8 cellular contexts compared by ENCODE assay signal in genomic region chr1:151009206-151009587, GRCh38. TPM values are rescaled to one million over a fixed set of nuclear protein-coding genes. Genes with fewer than 3 reads are reported as not detected.
A peak's percentile ranks its signal among the peaks of the same experiment; 100 is the strongest.
DNase-seq lines count a peak whose midpoint lies in the region; TF ChIP-seq lines count a peak whose summit lies in the region.

No MANE protein-coding gene starts in this region.

- peaks cover 56% of the 10 kb centered on the region for H3K4me1 Mint-ChIP-seq in T-helper 2 cell treated with Interferon-gamma antibody and Interleukin-4, amounts not matched to agents 5 μg/mL and 100 μg/mL, for 36 hours (ENCODE audit: low read depth)
- H3K4me1 Mint-ChIP-seq in activated T-helper 2 cell treated with anti-CD3 and anti-CD28 coated beads, Interferon-gamma antibody, Interleukin-2, Interleukin-4, amounts not matched to agents 10 μg/mL and 5 μg/mL and 100 μg/mL, durations not matched to agents 14 hours and 24 hours and 36 hours (ENCODE audit: low read depth): peaks cover 44% of the 10 kb centered on the region

- H3K27me3 ChIP-seq in suprapubic skin: no peaks in the 10 kb centered on the region

- H3K36me3 ChIP-seq in suprapubic skin: no peaks in the 10 kb centered on the region

- H3K36me3 Mint-ChIP-seq in T-helper 2 cell treated with Interferon-gamma antibody and Interleukin-4, amounts not matched to agents 5 μg/mL and 100 μg/mL, for 36 hours (ENCODE audit: low read depth): peaks cover 3% of the 10 kb centered on the region
- peaks cover 7% of the 10 kb centered on the region for H3K36me3 Mint-ChIP-seq in activated T-helper 2 cell treated with anti-CD3 and anti-CD28 coated beads, Interferon-gamma antibody, Interleukin-2, Interleukin-4, amounts not matched to agents 10 μg/mL and 5 μg/mL and 100 μg/mL, durations not matched to agents 14 hours and 24 hours and 36 hours (ENCODE audit: low read depth)

- DNase-seq in T-helper 2 cell treated with Interferon-gamma antibody and Interleukin-4, amounts not matched to agents 5 μg/mL and 100 μg/mL, for 36 hours (ENCODE audit: low spot score): no peak
- DNase-seq in T-helper 2 cell (no peak), iPS-NIHi11 (ENCODE audit: low spot score) (peak; percentile 15), suprapubic skin (ENCODE audit: low spot score in 2 of 2) (no peak), NCI-H510A treated with DMSO at 0.1 percent for 48 hours (lab: John Stamatoyannopoulos, UW) (no peak), NK-92 (lab: John Stamatoyannopoulos, UW; ENCODE audit: unreplicated experiment) (no peak), SHP77 (lab: John Stamatoyannopoulos, UW) (no peak)
- no peak for DNase-seq in activated T-helper 2 cell treated with anti-CD3 and anti-CD28 coated beads, Interferon-gamma antibody, Interleukin-2, Interleukin-4, amounts not matched to agents 10 μg/mL and 5 μg/mL and 100 μg/mL, durations not matched to agents 14 hours and 24 hours and 36 hours (ENCODE audit: low spot score)

- H3K4me3 ChIP-seq in suprapubic skin: peak overlapping the region; percentile 56

- no peak for TF ChIP-seq EP300 in suprapubic skin (IDR thresholded peaks at IDR 0.05)

- no peaks in the 10 kb centered on the region for H3K9me3 ChIP-seq in suprapubic skin

- H3K4me3 Mint-ChIP-seq in T-helper 2 cell treated with Interferon-gamma antibody and Interleukin-4, amounts not matched to agents 5 μg/mL and 100 μg/mL, for 36 hours: peak overlapping the region; percentile 98
- peak overlapping the region; percentile 98 for H3K4me3 Mint-ChIP-seq in activated T-helper 2 cell treated with anti-CD3 and anti-CD28 coated beads, Interferon-gamma antibody, Interleukin-2, Interleukin-4, amounts not matched to agents 10 μg/mL and 5 μg/mL and 100 μg/mL, durations not matched to agents 14 hours and 24 hours and 36 hours (ENCODE audit: low read depth)

- peaks cover 47% of the 10 kb centered on the region for H3K4me1 ChIP-seq in suprapubic skin

- peak overlapping the region; percentile 92 for H3K27ac Mint-ChIP-seq in T-helper 2 cell treated with Interferon-gamma antibody and Interleukin-4, amounts not matched to agents 5 μg/mL and 100 μg/mL, for 36 hours
- peak overlapping the region; percentile 96 for H3K27ac Mint-ChIP-seq in activated T-helper 2 cell treated with anti-CD3 and anti-CD28 coated beads, Interferon-gamma antibody, Interleukin-2, Interleukin-4, amounts not matched to agents 10 μg/mL and 5 μg/mL and 100 μg/mL, durations not matched to agents 14 hours and 24 hours and 36 hours

- no peak for TF ChIP-seq POLR2A in suprapubic skin (IDR thresholded peaks at IDR 0.05)

- peak overlapping the region; percentile 91 for H3K27ac ChIP-seq in suprapubic skin

- 44% methylated on average over 3 of the region's 3 CpGs for WGBS in suprapubic skin

- no peak for TF ChIP-seq CTCF in suprapubic skin (IDR thresholded peaks at IDR 0.05)

- intact Hi-C loops in activated T-helper 2 cell treated with anti-CD3 and anti-CD28 coated beads, Interferon-gamma antibody, Interleukin-2, Interleukin-4, amounts not matched to agents 10 μg/mL and 5 μg/mL and 100 μg/mL, durations not matched to agents 14 hours and 24 hours and 36 hours (cut with micrococcal nuclease): loop anchor here (1.0 to 10.0 kb wide), 6 partner anchors 38 to 447 kb away; partner anchors contain the start of genes ARNT, C1orf56, CDC42SE1 and PSMD4

- H3K27me3 Mint-ChIP-seq in T-helper 2 cell treated with Interferon-gamma antibody and Interleukin-4, amounts not matched to agents 5 μg/mL and 100 μg/mL, for 36 hours (ENCODE audit: low read depth): no peaks in the 10 kb centered on the region
- H3K27me3 Mint-ChIP-seq in activated T-helper 2 cell treated with anti-CD3 and anti-CD28 coated beads, Interferon-gamma antibody, Interleukin-2, Interleukin-4, amounts not matched to agents 10 μg/mL and 5 μg/mL and 100 μg/mL, durations not matched to agents 14 hours and 24 hours and 36 hours (ENCODE audit: low read depth): no peaks in the 10 kb centered on the region

- H3K9me3 Mint-ChIP-seq in T-helper 2 cell treated with Interferon-gamma antibody and Interleukin-4, amounts not matched to agents 5 μg/mL and 100 μg/mL, for 36 hours: no peaks in the 10 kb centered on the region
- no peaks in the 10 kb centered on the region for H3K9me3 Mint-ChIP-seq in activated T-helper 2 cell treated with anti-CD3 and anti-CD28 coated beads, Interferon-gamma antibody, Interleukin-2, Interleukin-4, amounts not matched to agents 10 μg/mL and 5 μg/mL and 100 μg/mL, durations not matched to agents 14 hours and 24 hours and 36 hours

RNA-seq across cellular contexts. Expression of gene PRUNE1, which starts 0.9 kb away (rescaled TPM):
- total RNA-seq in activated T-helper 2 cell treated with anti-CD3 and anti-CD28 coated beads, Interferon-gamma antibody, Interleukin-2, Interleukin-4, amounts not matched to agents 10 μg/mL and 5 μg/mL and 100 μg/mL, durations not matched to agents 14 hours and 24 hours and 36 hours: 15.1 and 15.5 TPM in 2 replicates
- 10 to 100 TPM; 16.5 to 24.2 (median 20.4) TPM for total RNA-seq in suprapubic skin

RNA-seq across cellular contexts. Expression of gene MINDY1, which starts 2.5 kb away (rescaled TPM):
- total RNA-seq in activated T-helper 2 cell treated with anti-CD3 and anti-CD28 coated beads, Interferon-gamma antibody, Interleukin-2, Interleukin-4, amounts not matched to agents 10 μg/mL and 5 μg/mL and 100 μg/mL, durations not matched to agents 14 hours and 24 hours and 36 hours: 16.2 and 16.8 TPM in 2 replicates
- 10 to 100 TPM; 31.7 to 59.1 (median 35.8) TPM for total RNA-seq in suprapubic skin

RNA-seq across cellular contexts. Expression of gene ANXA9, which starts 27.1 kb away (rescaled TPM):
- 0.32 TPM in 1 of 2 replicates, not detected in the other for total RNA-seq in activated T-helper 2 cell treated with anti-CD3 and anti-CD28 coated beads, Interferon-gamma antibody, Interleukin-2, Interleukin-4, amounts not matched to agents 10 μg/mL and 5 μg/mL and 100 μg/mL, durations not matched to agents 14 hours and 24 hours and 36 hours
- total RNA-seq in suprapubic skin: 10 to 100 TPM; 17.6 to 67.5 (median 45.8) TPM

RNA-seq across cellular contexts. Expression of gene BNIPL, which starts 27.2 kb away (rescaled TPM):
- 1.5 TPM in 2 replicates for total RNA-seq in activated T-helper 2 cell treated with anti-CD3 and anti-CD28 coated beads, Interferon-gamma antibody, Interleukin-2, Interleukin-4, amounts not matched to agents 10 μg/mL and 5 μg/mL and 100 μg/mL, durations not matched to agents 14 hours and 24 hours and 36 hours
- total RNA-seq in suprapubic skin: 100 to 1,000 TPM; 196 to 492 (median 251) TPM

RNA-seq across cellular contexts. Expression of gene CERS2, which starts 34.6 kb away (rescaled TPM):
- 176 and 196 TPM in 2 replicates for total RNA-seq in activated T-helper 2 cell treated with anti-CD3 and anti-CD28 coated beads, Interferon-gamma antibody, Interleukin-2, Interleukin-4, amounts not matched to agents 10 μg/mL and 5 μg/mL and 100 μg/mL, durations not matched to agents 14 hours and 24 hours and 36 hours
- 10 to 100 TPM; 46.5 to 57.9 (median 51.4) TPM for total RNA-seq in suprapubic skin

Comparison
In these comparisons a context has a peak if more than half of its experiments do, and no peak if none do; other contexts are left out.
1. RNA of gene ANXA9, which starts 27.1 kb away (total RNA-seq): 17.6 to 67.5 TPM in suprapubic skin; 0.32 TPM in activated T-helper 2 cell treated with anti-CD3 and anti-CD28 coated beads, Interferon-gamma antibody, Interleukin-2, Interleukin-4, amounts not matched to agents 10 μg/mL and 5 μg/mL and 100 μg/mL, durations not matched to agents 14 hours and 24 hours and 36 hours; every median in the first group is over 10 times any median in the second.